14 cellular contexts compared by ENCODE assay signal in the genomic region with DNA sequence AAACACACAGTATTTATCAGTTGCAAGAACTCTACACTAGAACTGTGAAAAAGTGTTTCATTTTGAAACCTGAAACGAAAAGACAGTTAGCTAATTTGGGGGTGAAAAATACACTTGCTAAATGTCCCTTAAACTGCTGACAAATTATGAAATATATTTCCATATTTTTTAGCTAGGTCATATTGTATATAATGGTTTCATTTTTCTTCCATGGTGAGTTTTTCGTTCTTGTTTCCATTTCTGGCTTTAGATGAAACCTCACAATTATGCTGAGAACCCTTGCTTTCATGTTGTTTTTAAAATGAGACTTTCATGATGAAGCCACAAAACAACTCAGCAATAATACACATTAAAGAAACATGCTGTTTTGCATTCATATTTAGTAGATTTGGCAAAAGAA. TPM values are rescaled to one million over a fixed set of nuclear protein-coding genes. Genes with fewer than 3 reads are reported as not detected.
DNase-seq lines count a peak whose midpoint lies in the region; ATAC-seq lines count a peak whose summit lies in the region.
"Had no signal": no experiment of that assay in that cellular context is flagged by ENCODE, and none has a peak within 500 bp of the region (broad histone marks: within the 10 kb centered on the region; RNA-seq: fewer than 3 reads in every experiment).

No MANE protein-coding gene starts in this region.

- H3K27ac Mint-ChIP-seq in CD4-positive, CD25-positive, alpha-beta regulatory T cell = no peak overlapping the region
- H3K27ac Mint-ChIP-seq: activated CD4-positive, alpha-beta T cell treated with anti-CD3 and anti-CD28 coated beads for 36 hours; naive thymus-derived CD8-positive, alpha-beta T cell had no signal

- peak overlapping the region; percentile 7 for H3K4me3 ChIP-seq in CD4-positive, CD25-positive, alpha-beta regulatory T cell (ENCODE audit: low read depth, low read length)

- H3K9me3 ChIP-seq in CD4-positive, CD25-positive, alpha-beta regulatory T cell (ENCODE audit: control insufficient read depth in 2 of 2, low read length in 2 of 2) = no peaks in the 10 kb centered on the region
- H3K9me3 ChIP-seq: SK-N-SH had no signal

- H3K36me3 ChIP-seq in CD4-positive, CD25-positive, alpha-beta regulatory T cell (ENCODE audit: control insufficient read depth, insufficient read depth, low read length) = no peaks in the 10 kb centered on the region

- H3K27me3 ChIP-seq in CD4-positive, CD25-positive, alpha-beta regulatory T cell (ENCODE audit: control insufficient read depth, insufficient read depth, low read length) = no peaks in the 10 kb centered on the region

- no peak for DNase-seq in CD4-positive, CD25-positive, alpha-beta regulatory T cell
- no peak for DNase-seq in NK-92 treated with Interleukin-12 subunit alpha and Interleukin-12 subunit beta, amount 100 ng/mL, for 24 hours (lab: John Stamatoyannopoulos, UW)
- DNase-seq in stimulated activated naive CD4-positive, alpha-beta T cell treated with Interleukin-2 at 50 U/mL for 16 hours (lab: John Stamatoyannopoulos, UW) = no peak
- no peak for DNase-seq in activated effector memory CD4-positive, alpha-beta T cell treated with Interleukin-2 at 50 U/mL for 16 hours
- no peak for DNase-seq in posterior vena cava (ENCODE audit: low spot score)
- DNase-seq: activated CD4-positive, alpha-beta T cell treated with anti-CD3 and anti-CD28 coated beads for 36 hours; effector CD8-positive, alpha-beta T cell; naive thymus-derived CD8-positive, alpha-beta T cell; NCI-H1694; SK-N-SH had no signal

- no peaks in the 10 kb centered on the region for H3K4me1 ChIP-seq in CD4-positive, CD25-positive, alpha-beta regulatory T cell (ENCODE audit: control insufficient read depth, insufficient read depth, low read length, poor library complexity, severe bottlenecking)

- no peak overlapping the region for H3K27ac ChIP-seq in CD4-positive, CD25-positive, alpha-beta regulatory T cell (ENCODE audit: insufficient read depth, low read length, poor library complexity, severe bottlenecking)

- intact Hi-C loops in posterior vena cava (cut with DNase I) = no loop called here

- ATAC-seq in CD4-positive, CD25-positive, alpha-beta regulatory T cell (ENCODE audit: low read depth in 2 of 2) = no peak
- ATAC-seq in GM19328 (IDR thresholded peaks at IDR 0.05; ENCODE audit: unreplicated experiment) (peak; percentile 55), HG02588 (IDR thresholded peaks at IDR 0.05; ENCODE audit: unreplicated experiment) (peak; percentile 56), HG03432 (IDR thresholded peaks at IDR 0.05; ENCODE audit: unreplicated experiment) (peak; percentile 67)
- ATAC-seq: activated CD4-positive, alpha-beta T cell treated with anti-CD3 and anti-CD28 coated beads for 36 hours; naive thymus-derived CD8-positive, alpha-beta T cell had no signal

- no peaks in the 10 kb centered on the region for H3K36me3 Mint-ChIP-seq in CD4-positive, CD25-positive, alpha-beta regulatory T cell
- H3K36me3 Mint-ChIP-seq: IgD-negative memory B cell; naive thymus-derived CD8-positive, alpha-beta T cell had no signal

- no peak overlapping the region for H3K4me3 Mint-ChIP-seq in CD4-positive, CD25-positive, alpha-beta regulatory T cell
- H3K4me3 Mint-ChIP-seq: activated CD4-positive, alpha-beta T cell treated with anti-CD3 and anti-CD28 coated beads for 36 hours; naive thymus-derived CD8-positive, alpha-beta T cell had no signal

- peaks cover 0 to 4% (median 0%) of the 10 kb centered on the region in 7 donors for H3K9me3 Mint-ChIP-seq in CD4-positive, CD25-positive, alpha-beta regulatory T cell

- H3K4me1 Mint-ChIP-seq in CD4-positive, CD25-positive, alpha-beta regulatory T cell = peaks cover 0 to 5% (median 2%) of the 10 kb centered on the region in 4 donors
- H3K4me1 Mint-ChIP-seq: activated CD4-positive, alpha-beta T cell treated with anti-CD3 and anti-CD28 coated beads for 36 hours; naive thymus-derived CD8-positive, alpha-beta T cell had no signal

- no peaks in the 10 kb centered on the region for H3K27me3 Mint-ChIP-seq in CD4-positive, CD25-positive, alpha-beta regulatory T cell
- H3K27me3 Mint-ChIP-seq: activated CD4-positive, alpha-beta T cell treated with anti-CD3 and anti-CD28 coated beads for 36 hours; IgD-negative memory B cell; naive thymus-derived CD8-positive, alpha-beta T cell had no signal

RNA-seq across cellular contexts. Expression of a gene that starts 46.7 kb away (rescaled TPM):
- 2.1 TPM for total RNA-seq in CD4-positive, CD25-positive, alpha-beta regulatory T cell
- under 1 TPM in 2 of 4 donors, not detected in 2; 0.06 to 0.55 TPM for polyA plus RNA-seq in CD4-positive, CD25-positive, alpha-beta regulatory T cell
- total RNA-seq in posterior vena cava = 10 to 100 TPM; 12.8 to 13.6 TPM
- total RNA-seq: naive thymus-derived CD8-positive, alpha-beta T cell had no signal
- polyA plus RNA-seq: IgD-negative memory B cell; naive thymus-derived CD8-positive, alpha-beta T cell had no signal

Comparison
In these comparisons a context has a peak if more than half of its experiments do, and no peak if none do; other contexts are left out.
1. ATAC-seq: peak in GM19328 (single experiment), HG02588 (single experiment) and HG03432 (single experiment); none in CD4-positive, CD25-positive, alpha-beta regulatory T cell (0 of 2).